ENCODE assay signal across 1 cellular context in the genomic region with DNA sequence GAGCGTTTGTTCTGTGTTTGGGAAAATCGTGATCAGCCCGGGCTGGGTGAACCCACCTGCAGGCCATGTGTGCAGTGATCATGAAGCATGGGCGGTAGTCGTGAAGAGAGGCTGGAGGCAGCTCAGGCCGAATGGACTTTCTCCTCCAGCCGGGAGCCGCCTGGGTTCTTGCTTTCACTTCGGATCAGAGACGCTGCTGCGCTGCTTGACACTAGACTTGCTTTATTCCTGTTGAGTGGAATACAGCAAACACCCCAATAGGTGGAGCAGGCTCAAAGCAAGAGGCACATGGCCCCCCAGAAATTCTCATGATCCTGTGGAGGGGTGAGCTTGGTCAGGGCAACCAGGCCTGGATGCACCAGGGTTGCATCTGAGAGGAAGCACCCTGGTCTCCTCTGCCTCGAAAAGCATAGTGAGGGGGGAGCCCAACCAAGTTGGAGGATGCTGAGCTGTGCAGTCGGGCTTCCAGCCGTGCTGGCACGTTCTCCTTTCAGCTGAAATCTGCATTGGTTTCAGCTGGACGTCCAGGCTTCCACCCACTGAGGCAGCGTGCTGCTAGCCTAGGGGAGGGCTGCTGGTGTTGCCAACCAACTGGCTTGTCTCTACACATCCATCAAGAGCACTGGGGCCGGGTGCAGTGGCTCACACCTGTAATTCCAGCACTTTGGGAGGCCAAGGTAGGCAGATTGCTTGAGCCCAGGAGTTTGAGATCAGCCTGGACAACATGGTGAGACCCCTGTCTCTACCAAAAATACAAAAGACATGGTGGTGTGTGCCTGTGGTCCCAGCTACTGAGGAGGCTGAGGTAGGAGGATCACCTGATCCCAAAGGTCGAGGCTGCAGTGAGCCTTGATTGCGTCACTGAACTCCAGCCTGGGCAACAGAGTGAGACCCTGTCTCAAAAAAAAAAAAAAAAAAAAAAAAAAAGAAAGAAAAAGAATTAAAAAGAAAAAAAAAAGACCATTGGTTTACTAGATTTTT.
TF ChIP-seq lines count a peak whose summit lies in the region.

No MANE protein-coding gene starts in this region.

TF ChIP-seq in HEK293T, 16 proteins besides CTCF, POLR2A, EP300 and RAD21 (continued from another document):
- TF ChIP-seq, protein P1, sequence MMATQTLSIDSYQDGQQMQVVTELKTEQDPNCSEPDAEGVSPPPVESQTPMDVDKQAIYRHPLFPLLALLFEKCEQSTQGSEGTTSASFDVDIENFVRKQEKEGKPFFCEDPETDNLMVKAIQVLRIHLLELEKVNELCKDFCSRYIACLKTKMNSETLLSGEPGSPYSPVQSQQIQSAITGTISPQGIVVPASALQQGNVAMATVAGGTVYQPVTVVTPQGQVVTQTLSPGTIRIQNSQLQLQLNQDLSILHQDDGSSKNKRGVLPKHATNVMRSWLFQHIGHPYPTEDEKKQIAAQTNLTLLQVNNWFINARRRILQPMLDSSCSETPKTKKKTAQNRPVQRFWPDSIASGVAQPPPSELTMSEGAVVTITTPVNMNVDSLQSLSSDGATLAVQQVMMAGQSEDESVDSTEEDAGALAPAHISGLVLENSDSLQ (IDR thresholded peaks at IDR 0.05): no peak
- no peak for TF ChIP-seq ARNT (IDR thresholded peaks at IDR 0.05)
- TF ChIP-seq TARDBP (IDR thresholded peaks at IDR 0.05): no peak
TF ChIP-seq in HEK293T: peak in this region for 0.
